Comparison of ENCODE assay signal across 10 cellular contexts in the genomic region with DNA sequence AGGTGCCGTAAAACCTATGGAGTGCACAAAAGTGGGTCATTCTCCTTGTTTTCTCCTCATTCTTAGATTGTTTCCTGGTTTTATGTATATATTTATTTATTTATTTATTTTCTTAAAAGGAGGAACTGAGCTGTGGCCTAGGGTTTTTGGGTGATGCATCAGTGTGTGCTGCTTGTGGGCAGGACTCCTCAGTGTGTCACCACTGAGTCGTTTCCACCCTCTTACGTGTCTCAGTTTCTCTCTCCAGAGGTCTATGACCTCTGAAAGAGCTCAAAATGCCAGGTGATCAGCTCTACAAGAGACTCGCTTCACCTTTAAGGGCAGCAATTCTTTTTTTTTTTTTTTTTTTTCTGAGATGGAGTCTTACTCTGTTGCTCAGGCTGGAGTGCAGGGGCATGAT.
DNase-seq lines count a peak whose midpoint lies in the region; ATAC-seq and FAIRE-seq lines count a peak whose summit lies in the region.
"Had no signal": no experiment of that assay in that cellular context is flagged by ENCODE, and none has a peak within 500 bp of the region (broad histone marks: within the 10 kb centered on the region; RNA-seq: fewer than 3 reads in every experiment).

No MANE protein-coding gene starts in this region.

- H3K9me3 Mint-ChIP-seq in activated CD4-positive, alpha-beta memory T cell treated with anti-CD3 and anti-CD28 coated beads for 36 hours, result no peaks in the 10 kb centered on the region
- H3K9me3 Mint-ChIP-seq: mesothelial cell of epicardium had no signal

- DNase-seq in activated CD4-positive, alpha-beta memory T cell treated with anti-CD3 and anti-CD28 coated beads for 36 hours, result peak; percentile 64
- peak; percentile 64 for DNase-seq in stimulated activated CD4-positive, alpha-beta T cell treated with anti-CD3 and anti-CD28 coated beads, Interleukin-1b, Interleukin-23, amount 100 ng/mL, for 48 hours
- no peak for DNase-seq in posterior vena cava (ENCODE audit: low spot score)
- DNase-seq in SKM-1 (lab: John Stamatoyannopoulos, UW; ENCODE audit: unreplicated experiment), result no peak
- DNase-seq in HTR-8/SVneo (ENCODE audit: insufficient read length, low spot score), result no peak
- DNase-seq: DMS79 had no signal

- POLR2A ChIA-PET in activated CD4-positive, alpha-beta memory T cell treated with anti-CD3 and anti-CD28 coated beads for 36 hours (lab: Charles Lee), result no interaction called here

- no peak overlapping the region for H3K27ac Mint-ChIP-seq in activated CD4-positive, alpha-beta memory T cell treated with anti-CD3 and anti-CD28 coated beads for 36 hours
- H3K27ac Mint-ChIP-seq: mesothelial cell of epicardium had no signal

- ATAC-seq in GM19023 (IDR thresholded peaks at IDR 0.05; ENCODE audit: unreplicated experiment), result peak; percentile 54
- ATAC-seq in HG02973 (IDR thresholded peaks at IDR 0.05; ENCODE audit: unreplicated experiment), result peak; percentile 45
- no peak for ATAC-seq in HG03095 (IDR thresholded peaks at IDR 0.05; ENCODE audit: unreplicated experiment)

- no peak for FAIRE-seq in HTR-8/SVneo (lab: Jason Lieb, UNC)

- CTCF ChIA-PET in activated CD4-positive, alpha-beta memory T cell treated with anti-CD3 and anti-CD28 coated beads for 36 hours (lab: Charles Lee), result interaction anchor here (1.5 to 2.0 kb wide), 3 partner anchors 31 to 125 kb away, joined by 4 read pairs; a partner anchor contains a TSS

- peaks cover 22% of the 10 kb centered on the region for H3K4me1 Mint-ChIP-seq in activated CD4-positive, alpha-beta memory T cell treated with anti-CD3 and anti-CD28 coated beads for 36 hours (ENCODE audit: low read depth)

- H3K36me3 Mint-ChIP-seq in activated CD4-positive, alpha-beta memory T cell treated with anti-CD3 and anti-CD28 coated beads for 36 hours, result no peaks in the 10 kb centered on the region
- H3K36me3 Mint-ChIP-seq: mesothelial cell of epicardium had no signal

- peaks cover 3% of the 10 kb centered on the region for H3K27me3 Mint-ChIP-seq in activated CD4-positive, alpha-beta memory T cell treated with anti-CD3 and anti-CD28 coated beads for 36 hours

- no peak overlapping the region for H3K4me3 Mint-ChIP-seq in activated CD4-positive, alpha-beta memory T cell treated with anti-CD3 and anti-CD28 coated beads for 36 hours
- H3K4me3 Mint-ChIP-seq: mesothelial cell of epicardium had no signal

- intact Hi-C loops in activated CD4-positive, alpha-beta memory T cell treated with anti-CD3 and anti-CD28 coated beads for 36 hours (cut with micrococcal nuclease), result loop anchor here (2.0 kb wide), 1 partner anchor 27 kb away; no protein-coding TSS in a partner anchor
- intact Hi-C loops in posterior vena cava (cut with DNase I), result no loop called here

Comparison
In these comparisons a context has a peak if more than half of its experiments do, and no peak if none do; other contexts are left out.
1. DNase-seq: peak in activated CD4-positive, alpha-beta memory T cell treated with anti-CD3 and anti-CD28 coated beads for 36 hours (single experiment) and stimulated activated CD4-positive, alpha-beta T cell treated with anti-CD3 and anti-CD28 coated beads, Interleukin-1b, Interleukin-23, amount 100 ng/mL, for 48 hours (single experiment); none in posterior vena cava (single experiment), SKM-1 (single experiment) and HTR-8/SVneo (single experiment).